Comparison of ENCODE assay signal across 8 cellular contexts in the genomic region with DNA sequence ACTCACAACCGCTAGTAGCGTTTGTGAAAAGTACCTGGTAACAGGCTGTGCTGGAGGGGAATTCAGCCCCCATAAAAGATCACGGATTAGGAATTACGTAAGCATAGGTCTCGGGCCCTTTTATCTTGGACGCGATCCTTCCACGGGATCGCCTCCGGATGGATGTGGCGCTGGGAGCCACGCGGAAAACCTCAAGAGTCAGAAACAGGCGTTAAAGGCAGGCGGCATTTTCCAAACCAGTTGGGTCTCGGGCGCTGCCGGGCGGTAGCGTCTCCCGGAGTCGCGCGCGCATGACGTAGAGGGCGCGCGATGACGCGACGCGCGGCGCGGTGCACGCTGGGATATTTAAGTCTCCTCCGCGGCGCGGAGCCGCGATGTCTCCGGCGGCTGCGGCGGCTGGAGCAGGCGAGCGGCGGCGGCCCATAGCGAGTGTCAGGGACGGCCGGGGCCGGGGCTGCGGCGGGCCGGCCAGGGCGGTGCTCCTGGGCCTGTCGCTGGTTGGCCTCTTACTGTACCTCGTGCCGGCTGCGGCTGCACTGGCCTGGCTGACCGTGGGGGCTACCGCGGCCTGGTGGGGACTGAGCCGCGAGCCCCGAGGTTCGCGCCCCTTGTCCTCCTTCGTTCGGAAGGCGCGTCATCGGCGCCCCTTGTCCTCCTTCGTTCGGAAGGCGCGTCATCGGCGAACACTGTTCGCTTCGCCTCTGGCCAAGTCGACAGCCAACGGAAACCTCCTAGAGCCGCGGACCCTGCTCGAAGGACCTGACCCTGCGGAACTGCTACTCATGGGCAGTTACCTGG. TPM values are rescaled to one million over a fixed set of nuclear protein-coding genes. Genes with fewer than 3 reads are reported as not detected.
DNase-seq lines count a peak whose midpoint lies in the region; TF ChIP-seq lines count a peak whose summit lies in the region.

A gene (plus strand): TSS at position 348 of the 798 bp plus-strand sequence. CDS start 27 bp downstream, at position 375.

- peaks cover 20% of the 10 kb centered on the region for H3K4me1 Mint-ChIP-seq in neural progenitor cell

- H2AFZ ChIP-seq in neural progenitor cell (replicated peaks), result peak within 1 kb of the TSS; percentile 74

- H3K9me3 ChIP-seq in neural progenitor cell (ENCODE audit: low read depth), result no peaks in the 10 kb centered on the region
- H3K9me3 ChIP-seq in stomach smooth muscle (ENCODE audit: control insufficient read depth in 2 of 2, low read length in 2 of 2), result no peaks in the 10 kb centered on the region

- TF ChIP-seq CTCF in fibroblast of villous mesenchyme (IDR thresholded peaks at IDR 0.05; ENCODE audit: insufficient read depth, low read depth, low read length) (no peak), neural progenitor cell (IDR thresholded peaks at IDR 0.05) (no peak)

- H3K4me3 ChIP-seq in fibroblast of villous mesenchyme (ENCODE audit: low read depth, low read length) (peak within 1 kb of the TSS; percentile 91), neural progenitor cell (peak within 1 kb of the TSS; percentile 80), stomach smooth muscle (ENCODE audit: low read length in 2 of 2) (peak within 1 kb of the TSS; percentile 79 to 95)

- peaks cover 49% of the 10 kb centered on the region for H3K79me2 ChIP-seq in neural progenitor cell (ENCODE audit: low read depth)

- H3K27me3 ChIP-seq in neural progenitor cell, result no peaks in the 10 kb centered on the region
- H3K27me3 ChIP-seq in stomach smooth muscle (ENCODE audit: control insufficient read depth in 1 of 2, insufficient read depth in 2 of 2, low read length in 2 of 2), result no peaks in the 10 kb centered on the region

- H3K4me1 ChIP-seq in neural progenitor cell (peaks cover 6% of the 10 kb centered on the region), stomach smooth muscle (ENCODE audit: control insufficient read depth, insufficient read depth, low read length) (peaks cover 9% of the 10 kb centered on the region)

- H3K27me3 Mint-ChIP-seq in neural progenitor cell (ENCODE audit: insufficient read depth, low read depth), result peaks cover 3% of the 10 kb centered on the region

- H3K9me3 Mint-ChIP-seq in neural progenitor cell, result no peaks in the 10 kb centered on the region

- H3K27ac Mint-ChIP-seq in neural progenitor cell, result peak within 1 kb of the TSS; percentile 99

- peaks cover 8% of the 10 kb centered on the region for H3F3A ChIP-seq in neural progenitor cell (ENCODE audit: low read depth)

- H3K4me3 Mint-ChIP-seq in neural progenitor cell, result peak within 1 kb of the TSS; percentile 100

- peaks cover 20% of the 10 kb centered on the region for H3K36me3 Mint-ChIP-seq in neural progenitor cell

- DNase-seq in ELF-1 (ENCODE audit: low read depth, low spot score) (peak; percentile 94), GOT3 (lab: John Stamatoyannopoulos, UW) (peak; percentile 50), LHCN-M2 (ENCODE audit: low read depth) (peak; percentile 90), SHP77 treated with DMSO at 0.1 percent for 48 hours (lab: John Stamatoyannopoulos, UW) (peak; percentile 70), fibroblast of villous mesenchyme (ENCODE audit: low read depth) (peak; percentile 91), neural progenitor cell (ENCODE audit: low spot score) (peak; percentile 95)
- DNase-seq in activated effector memory CD4-positive, alpha-beta T cell treated with anti-CD3 and anti-CD28 coated beads, Interleukin-2, amount 50 U/mL, for 16 hours, result peak; percentile 95

- peak within 1 kb of the TSS; percentile 88 for H3K4me2 ChIP-seq in neural progenitor cell

- H3K9ac ChIP-seq in neural progenitor cell (peak within 1 kb of the TSS; percentile 97), stomach smooth muscle (ENCODE audit: low read length in 2 of 2) (peak within 1 kb of the TSS; percentile 92 to 99)

- peaks cover 7% of the 10 kb centered on the region for H3K36me3 ChIP-seq in neural progenitor cell
- H3K36me3 ChIP-seq in stomach smooth muscle (ENCODE audit: control insufficient read depth in 2 of 2, insufficient read depth in 2 of 2, low read length in 2 of 2), result peaks cover 18 to 20% of the 10 kb centered on the region in 2 donors

- H4K20me1 ChIP-seq in neural progenitor cell (ENCODE audit: low read depth), result peaks cover 17% of the 10 kb centered on the region

- H3K27ac ChIP-seq in neural progenitor cell (peak within 1 kb of the TSS; percentile 85), stomach smooth muscle (ENCODE audit: low read length) (peak within 1 kb of the TSS; percentile 94)

RNA-seq across cellular contexts. Expression of the gene that starts here (rescaled TPM):
- 12.1 and 13.4 TPM in 2 replicates for total RNA-seq in LHCN-M2 (2014; rRNA removed)
- 27.8 TPM for polyA plus RNA-seq in LHCN-M2 (2012)
- 6.4 and 6.9 TPM in 2 replicates for total RNA-seq in fibroblast of villous mesenchyme
- 5.8 and 10.4 TPM in 2 replicates for total RNA-seq in neural progenitor cell (ENCODE audit: low replicate concordance)

Comparison
In these comparisons a context has a peak if more than half of its experiments do, and no peak if none do; other contexts are left out.
1. Peak in every context shown above with its lines: DNase-seq, H3K4me3 ChIP-seq and H3K27ac ChIP-seq.